ENCODE assay signal across 25 cellular contexts in genomic region chr22:19744350-19745006, GRCh38.
"Had no signal": no experiment of that assay in that cellular context is flagged by ENCODE, and none has a peak within 500 bp of the region (broad histone marks: within the 10 kb centered on the region; RNA-seq: fewer than 3 reads in every experiment).

No MANE protein-coding gene starts in this region.

- H3K27ac ChIP-seq: coronary artery, dorsolateral prefrontal cortex, gastroesophageal sphincter, pancreas, prostate gland, thoracic aorta, VCaP had no signal

- ATAC-seq: gastroesophageal sphincter, mucosa of descending colon, pancreas had no signal

- H3K4me1 ChIP-seq: pancreas, prostate gland had no signal

- H3K4me3 ChIP-seq: coronary artery, dorsolateral prefrontal cortex, gastroesophageal sphincter, lung, mucosa of descending colon, pancreas, prostate gland, thoracic aorta had no signal

- H3K27me3 ChIP-seq: dorsolateral prefrontal cortex, pancreas had no signal

- H3K9me3 ChIP-seq: gastroesophageal sphincter, mucosa of descending colon, pancreas, prostate gland, thoracic aorta had no signal

- DNase-seq: activated CD4-positive, alpha-beta T cell treated with anti-CD3 and anti-CD28 coated beads for 4 hours; activated CD4-positive, alpha-beta T cell treated with anti-CD3 and anti-CD28 coated beads, Interleukin-2, amount 50 U/mL, for 4 hours; activated effector memory CD4-positive, alpha-beta T cell treated with Interleukin-2 at 50 U/mL for 16 hours; activated naive CD4-positive, alpha-beta T cell treated with Interleukin-2 at 50 U/mL for 16 hours; activated T-cell treated with anti-CD3 and anti-CD28 coated beads for 4 hours; dorsolateral prefrontal cortex; effector memory CD4-positive, alpha-beta T cell; erythroblast; hypothalamus; immature natural killer cell; kidney; mucosa of descending colon; nephron progenitor cell; nucleus accumbens; pancreas; stimulated activated CD4-positive, alpha-beta T cell treated with anti-CD3 and anti-CD28 coated beads, Interleukin-12 subunit alpha, Interleukin-12 subunit beta, amount 100 ng/mL, for 4 hours; stimulated activated CD4-positive, alpha-beta T cell treated with anti-CD3 and anti-CD28 coated beads, Interleukin-4, amount 100 ng/mL, for 1 hour; T-helper 9 cell; trophoblast cell had no signal

- H3K36me3 ChIP-seq: gastroesophageal sphincter, pancreas, prostate gland, thoracic aorta had no signal
